19 cellular contexts compared by ENCODE assay signal in genomic region chr12:85968606-85969005, GRCh38.
DNase-seq lines count a peak whose midpoint lies in the region; ATAC-seq and TF ChIP-seq lines count a peak whose summit lies in the region.
"Had no signal": no experiment of that assay in that cellular context is flagged by ENCODE, and none has a peak within 500 bp of the region (broad histone marks: within the 10 kb centered on the region; RNA-seq: fewer than 3 reads in every experiment).

No MANE protein-coding gene starts in this region.

- H3K79me2 ChIP-seq in ACC112 (ENCODE audit: control insufficient read depth, insufficient read depth, low read length, unreplicated experiment) = no peaks in the 10 kb centered on the region
- no peaks in the 10 kb centered on the region for H3K79me2 ChIP-seq in OCI-LY7 (ENCODE audit: insufficient read depth, low read depth, low read length)

- no peak overlapping the region for H3K4me2 ChIP-seq in OCI-LY7 (ENCODE audit: low read length)
- H3K4me2 ChIP-seq: BLaER1 had no signal

- CTCF ChIA-PET in OCI-LY7 (lab: Charles Lee; ENCODE audit: unreplicated experiment) = no interaction called here

- no peaks in the 10 kb centered on the region for H3K4me1 ChIP-seq in ACC112 (ENCODE audit: control insufficient read depth, insufficient read depth, low read length, unreplicated experiment)
- H3K4me1 ChIP-seq in OCI-LY7 (ENCODE audit: insufficient read depth, low read length, poor library complexity, severe bottlenecking) = no peaks in the 10 kb centered on the region
- H3K4me1 ChIP-seq: BLaER1, Caco-2 had no signal

- TF ChIP-seq CTCF in epithelial cell of proximal tubule (conservative IDR thresholded peaks at IDR 0.05; ENCODE audit: low read depth, low read length) = no peak
- no peak for TF ChIP-seq CTCF in OCI-LY7 (conservative IDR thresholded peaks at IDR 0.05; ENCODE audit: low read length)

- intact Hi-C loops in OCI-LY7 (cut with micrococcal nuclease; ENCODE audit: unreplicated experiment) = no loop called here

- DNase-seq in epithelial cell of proximal tubule (ENCODE audit: low read depth) = peak; percentile 43
- peak; percentile 55 for DNase-seq in kidney tubule cell (ENCODE audit: low spot score)
- DNase-seq in renal cortical epithelial cell (ENCODE audit: low read depth) = peak; percentile 74
- DNase-seq in OCI-LY7 (ENCODE audit: low spot score) = no peak
- DNase-seq in HuH-7.5 (ENCODE audit: low spot score) = no peak
- no peak for DNase-seq in stimulated activated naive CD8-positive, alpha-beta T cell treated with anti-CD3 and anti-CD28 coated beads, Interleukin-15, Interleukin-2, amounts not matched to agents 100 U/mL and 50 U/mL, for 24 hours
- DNase-seq: 8988T; Caco-2; CD4-positive, CD25-positive, alpha-beta regulatory T cell; CD8-positive, alpha-beta T cell; DMS 273 treated with DMSO at 0.1 percent for 48 hours; DMS79; GF-D8; GOT3; HFFc6 had no signal

- ATAC-seq in stimulated activated naive CD8-positive, alpha-beta T cell treated with anti-CD3 and anti-CD28 coated beads, Interleukin-15, Interleukin-2, amounts not matched to agents 100 U/mL and 50 U/mL, for 24 hours = no peak
- ATAC-seq: CD8-positive, alpha-beta T cell had no signal

- H2AFZ ChIP-seq in ACC112 (ENCODE audit: low read length, unreplicated experiment) = peak overlapping the region; percentile 20
- H2AFZ ChIP-seq in OCI-LY7 (ENCODE audit: low read length) = no peak overlapping the region

- H3K27ac ChIP-seq in ACC112 (ENCODE audit: low read depth, low read length) (no peak overlapping the region), OCI-LY7 (ENCODE audit: low read depth, low read length, poor library complexity, severe bottlenecking) (no peak overlapping the region)
- H3K27ac ChIP-seq: BLaER1, C4-2B had no signal

- H4K20me1 ChIP-seq in OCI-LY7 (ENCODE audit: insufficient read depth, low read length) = no peaks in the 10 kb centered on the region
- H4K20me1 ChIP-seq: BLaER1 had no signal

- H3K4me3 ChIP-seq in ACC112 (ENCODE audit: low read depth, low read length) (no peak overlapping the region), epithelial cell of proximal tubule (ENCODE audit: low read depth, low read length) (no peak overlapping the region), OCI-LY7 (ENCODE audit: low read depth, low read length, poor library complexity, severe bottlenecking) (no peak overlapping the region)
- H3K4me3 ChIP-seq: BLaER1, HAP-1 had no signal

- H3K36me3 ChIP-seq in ACC112 (ENCODE audit: insufficient read depth, low read length) (no peaks in the 10 kb centered on the region), OCI-LY7 (ENCODE audit: insufficient read depth, low read length) (no peaks in the 10 kb centered on the region)
- H3K36me3 ChIP-seq: BLaER1, HAP-1 had no signal

- POLR2A ChIA-PET in OCI-LY7 (lab: Charles Lee) = interaction anchor here (0.5 kb wide), 1 partner anchor 15 kb away, joined by 3 read pairs; no protein-coding TSS in a partner anchor

- H3K9me3 ChIP-seq in OCI-LY7 (ENCODE audit: low read length) = no peaks in the 10 kb centered on the region
- H3K9me3 ChIP-seq: BLaER1, Caco-2, HAP-1 had no signal

- no TSS peak for BruUV-seq in OCI-LY7 (replicated peaks; lab: Mats Ljungman, UMichigan)

- no peaks in the 10 kb centered on the region for H3K9me2 ChIP-seq in OCI-LY7 (ENCODE audit: insufficient read depth, low read length)

- no peaks in the 10 kb centered on the region for H3K27me3 ChIP-seq in ACC112 (ENCODE audit: insufficient read depth, low read length)
- H3K27me3 ChIP-seq: BLaER1 had no signal

Comparison
In these comparisons a context has a peak if more than half of its experiments do, and no peak if none do; other contexts are left out.
1. DNase-seq: peak in epithelial cell of proximal tubule (single experiment), kidney tubule cell (single experiment) and renal cortical epithelial cell (single experiment); none in OCI-LY7 (single experiment), HuH-7.5 (single experiment) and stimulated activated naive CD8-positive, alpha-beta T cell treated with anti-CD3 and anti-CD28 coated beads, Interleukin-15, Interleukin-2, amounts not matched to agents 100 U/mL and 50 U/mL, for 24 hours (single experiment).